In genomic region chr1:9942939-9943807, GRCh38 we compare ENCODE assay signal across 8 cellular contexts. TPM values are rescaled to one million over a fixed set of nuclear protein-coding genes. Genes with fewer than 3 reads are reported as not detected.
A peak's percentile ranks its signal among the peaks of the same experiment; 100 is the strongest.
DNase-seq lines count a peak whose midpoint lies in the region; ATAC-seq and TF ChIP-seq lines count a peak whose summit lies in the region.

LZIC (minus strand) TSS chr1:9943391; CDS start chr1:9936619, 6,772 bp downstream.
NMNAT1 (plus strand) TSS chr1:9943475; CDS start chr1:9972074, 28,599 bp downstream.

- H3K4me3 ChIP-seq in PC-9 = peak within 1 kb of the TSS; percentile 86
- peak within 1 kb of the TSS; percentile 75 to 86 for H3K4me3 ChIP-seq in muscle layer of colon (ENCODE audit: low read depth in 1 of 2, low read length in 2 of 2)

- H3K27ac Mint-ChIP-seq in IgD-negative memory B cell = peak within 1 kb of the TSS; percentile 84 to 99 (median 96)
- H3K27ac Mint-ChIP-seq in activated T-cell treated with anti-CD3 and anti-CD28 coated beads, Interleukin-2, amount 50 U/mL, for 24 hours = peak within 1 kb of the TSS; percentile 98

- peaks cover 7% of the 10 kb centered on the region; the same call in 1 of the 2 replicates for H3K79me2 ChIP-seq in PC-9 (ENCODE audit: low read depth)

- H3K27me3 Mint-ChIP-seq in IgD-negative memory B cell = no peaks in the 10 kb centered on the region
- H3K27me3 Mint-ChIP-seq in activated T-cell treated with anti-CD3 and anti-CD28 coated beads, Interleukin-2, amount 50 U/mL, for 24 hours = no peaks in the 10 kb centered on the region

- peak within 1 kb of the TSS; percentile 95 for H2AFZ ChIP-seq in PC-9

- ATAC-seq in GM21576 (IDR thresholded peaks at IDR 0.05; ENCODE audit: unreplicated experiment) = peak; percentile 86
- peak; percentile 99 for ATAC-seq in esophagus mucosa

- peak within 1 kb of the TSS; percentile 88 for H3K27ac ChIP-seq in PC-9
- H3K27ac ChIP-seq in muscle layer of colon (ENCODE audit: low read depth, low read length) = peak within 1 kb of the TSS; percentile 88

- H3K4me2 ChIP-seq in PC-9 = peak within 1 kb of the TSS; percentile 87

- intact Hi-C loops in PC-9 (cut with micrococcal nuclease; ENCODE audit: unreplicated experiment) = loop anchor here (1.0 to 5.0 kb wide), 4 partner anchors 65 to 484 kb away; partner anchors contain the start of gene UBE4B

- H3K4me3 Mint-ChIP-seq in IgD-negative memory B cell = peak within 1 kb of the TSS; percentile 85 to 99 (median 94)
- peak within 1 kb of the TSS; percentile 96 for H3K4me3 Mint-ChIP-seq in activated T-cell treated with anti-CD3 and anti-CD28 coated beads, Interleukin-2, amount 50 U/mL, for 24 hours

- peaks cover 12 to 20% (median 16%) of the 10 kb centered on the region in 3 donors for H3K4me1 Mint-ChIP-seq in IgD-negative memory B cell
- peaks cover 25% of the 10 kb centered on the region for H3K4me1 Mint-ChIP-seq in activated T-cell treated with anti-CD3 and anti-CD28 coated beads, Interleukin-2, amount 50 U/mL, for 24 hours (ENCODE audit: low read depth)

- H3F3A ChIP-seq in PC-9 (ENCODE audit: insufficient read depth, low read depth) = peaks cover 12% of the 10 kb centered on the region

- BruUV-seq in PC-9 (replicated peaks; lab: Mats Ljungman, UMichigan) = no TSS peak

- no peaks in the 10 kb centered on the region for H3K9me2 ChIP-seq in PC-9 (ENCODE audit: insufficient read depth)

- H3K4me1 ChIP-seq in PC-9 (replicated peaks; ENCODE audit: insufficient read depth) (peaks cover 6% of the 10 kb centered on the region), muscle layer of colon (ENCODE audit: insufficient read depth, low read length) (peaks cover 6% of the 10 kb centered on the region)

- peak within 1 kb of the TSS; percentile 97 for H3K9ac ChIP-seq in muscle layer of colon (ENCODE audit: low read length)

- CTCF ChIA-PET in PC-9 (lab: Charles Lee) = interaction anchor here (1.3 kb wide), 1 partner anchor 65 kb away, joined by 5 read pairs; no protein-coding TSS in a partner anchor

- no peaks in the 10 kb centered on the region for H3K36me3 Mint-ChIP-seq in IgD-negative memory B cell
- peaks cover 44% of the 10 kb centered on the region for H3K36me3 Mint-ChIP-seq in activated T-cell treated with anti-CD3 and anti-CD28 coated beads, Interleukin-2, amount 50 U/mL, for 24 hours (ENCODE audit: low read depth)

- H3K27me3 ChIP-seq in PC-9 (ENCODE audit: insufficient read depth, low read depth) (no peaks in the 10 kb centered on the region), muscle layer of colon (ENCODE audit: control insufficient read depth in 1 of 2, insufficient read depth in 2 of 2, low read length in 2 of 2) (no peaks in the 10 kb centered on the region)

- H3K36me3 ChIP-seq in PC-9 (ENCODE audit: low read depth) = no peaks in the 10 kb centered on the region
- peaks cover 4% of the 10 kb centered on the region for H3K36me3 ChIP-seq in muscle layer of colon (ENCODE audit: insufficient read depth, low read length)

- POLR2A ChIA-PET in PC-9 (lab: Charles Lee; ENCODE audit: unreplicated experiment) = interaction anchor here (0.6 to 0.7 kb wide), 4 partner anchors 15 to 643 kb away, joined by 3 to 7 read pairs (median 3); no protein-coding TSS in a partner anchor

- H3K9me3 ChIP-seq in PC-9 (ENCODE audit: insufficient read depth, low read depth) (no peaks in the 10 kb centered on the region), muscle layer of colon (ENCODE audit: low read length) (no peaks in the 10 kb centered on the region)

- H3K9me3 Mint-ChIP-seq in IgD-negative memory B cell = no peaks in the 10 kb centered on the region
- H3K9me3 Mint-ChIP-seq in activated T-cell treated with anti-CD3 and anti-CD28 coated beads, Interleukin-2, amount 50 U/mL, for 24 hours = no peaks in the 10 kb centered on the region

- H4K20me1 ChIP-seq in PC-9 (ENCODE audit: insufficient read depth) = no peaks in the 10 kb centered on the region

- TF ChIP-seq CTCF in PC-9 (conservative IDR thresholded peaks at IDR 0.05) = no peak

- peak; percentile 85 for DNase-seq in DMS153 (lab: John Stamatoyannopoulos, UW)
- DNase-seq in PC-9 = peak; percentile 78 to 91
- peak; percentile 95 for DNase-seq in activated T-cell treated with anti-CD3 and anti-CD28 coated beads, Interleukin-2, amount 50 U/mL, for 24 hours
- peak; percentile 95 for DNase-seq in stimulated activated CD8-positive, alpha-beta memory T cell treated with anti-CD3 and anti-CD28 coated beads, Interleukin-4, amount 100 ng/mL, for 48 hours

RNA-seq across cellular contexts. Expression of gene LZIC, which starts in this region (rescaled TPM):
- polyA plus RNA-seq in IgD-negative memory B cell = 30.0 TPM
- total RNA-seq in PC-9 (2021) (27.4 and 33.5 TPM in 2 replicates), esophagus mucosa (24.6 TPM)

RNA-seq across cellular contexts. Expression of gene NMNAT1, which starts in this region (rescaled TPM):
- polyA plus RNA-seq in IgD-negative memory B cell = 7.9 TPM
- total RNA-seq in PC-9 (2021) (10.1 and 13.4 TPM in 2 replicates), esophagus mucosa (8.1 TPM)

Comparison
In these comparisons a context has a peak if more than half of its experiments do, and no peak if none do; other contexts are left out.
1. Peak in every context shown above with its lines: DNase-seq, ATAC-seq, H3K4me3 ChIP-seq and H3K27ac ChIP-seq.